9 cellular contexts compared by ENCODE assay signal in the genomic region with DNA sequence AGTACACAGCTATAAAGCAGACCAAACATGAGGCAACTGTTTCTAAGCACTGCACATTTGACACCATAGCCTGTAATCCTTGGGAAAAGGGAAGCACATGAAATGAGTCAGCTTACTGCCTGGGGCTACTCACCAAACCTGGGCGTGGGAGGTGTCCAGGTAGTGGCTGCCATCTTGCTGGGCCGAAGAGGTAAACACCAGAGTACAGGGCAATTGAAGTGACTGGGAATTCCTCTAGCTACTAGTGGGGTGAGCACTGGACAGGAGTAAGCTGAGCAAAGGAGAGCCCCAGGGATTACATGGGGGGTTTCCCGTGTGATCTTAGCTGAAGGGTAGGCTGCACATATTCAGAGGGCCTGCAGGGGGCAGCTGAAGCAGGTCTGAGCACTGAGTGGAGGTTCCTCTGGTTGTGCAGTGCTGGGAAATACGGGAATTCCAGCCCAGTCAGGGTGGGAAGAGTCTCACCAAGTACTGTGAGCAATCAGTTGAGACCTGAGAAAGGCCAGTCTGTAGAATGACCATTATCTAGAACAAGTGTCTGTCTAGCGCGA.
DNase-seq lines count a peak whose midpoint lies in the region; TF ChIP-seq lines count a peak whose summit lies in the region.
"Had no signal": no experiment of that assay in that cellular context is flagged by ENCODE, and none has a peak within 500 bp of the region (broad histone marks: within the 10 kb centered on the region; RNA-seq: fewer than 3 reads in every experiment).

No MANE protein-coding gene starts in this region.

- H3K4me1 ChIP-seq in testis, result no peaks in the 10 kb centered on the region
- H3K4me1 ChIP-seq in CD8-positive, alpha-beta memory T cell (ENCODE audit: insufficient read depth, low read length), result no peaks in the 10 kb centered on the region

- H3K4me3 Mint-ChIP-seq in T-helper 2 cell treated with Interferon-gamma antibody and Interleukin-4, amounts not matched to agents 5 μg/mL and 100 μg/mL, for 36 hours, result no peak overlapping the region
- peak overlapping the region in 1 of 7 donors; percentile 11 for H3K4me3 Mint-ChIP-seq in CD8-positive, alpha-beta memory T cell
- H3K4me3 Mint-ChIP-seq: stimulated activated naive CD8-positive, alpha-beta T cell treated with anti-CD3 and anti-CD28 coated beads, Interleukin-15, Interleukin-2, amounts not matched to agents 100 ng/mL and 50 ng/mL, for 24 hours had no signal

- no peaks in the 10 kb centered on the region for H3K36me3 ChIP-seq in testis (ENCODE audit: low read depth, missing control alignments)
- H3K36me3 ChIP-seq in CD8-positive, alpha-beta memory T cell (ENCODE audit: insufficient read depth, low read length), result no peaks in the 10 kb centered on the region

- DNase-seq in GM12864 (ENCODE audit: low read depth) (no peak), HFF-Myc (ENCODE audit: extremely low read depth, low read depth) (no peak), RPMI7951 (ENCODE audit: low read depth) (peak; percentile 66), iPS DF 19.7 (ENCODE audit: low read depth, low spot score) (peak; percentile 42), testis (no peak), nucleus accumbens (lab: John Stamatoyannopoulos, UW) (no peak)
- no peak for DNase-seq in T-helper 2 cell treated with Interferon-gamma antibody and Interleukin-4, amounts not matched to agents 5 μg/mL and 100 μg/mL, for 36 hours (ENCODE audit: low spot score)
- DNase-seq in CD8-positive, alpha-beta memory T cell, result no peak

- TF ChIP-seq POLR2A in testis (IDR thresholded peaks at IDR 0.05), result no peak

- no peaks in the 10 kb centered on the region for H3K9me3 ChIP-seq in testis
- no peaks in the 10 kb centered on the region for H3K9me3 ChIP-seq in CD8-positive, alpha-beta memory T cell (ENCODE audit: low read length)

- no peak overlapping the region for H3K27ac ChIP-seq in testis
- no peak overlapping the region for H3K27ac ChIP-seq in CD8-positive, alpha-beta memory T cell (ENCODE audit: low read depth, low read length)

- intact Hi-C loops in testis (cut with DNase I; ENCODE audit: low total_unique reads), result no loop called here

- H3K9me3 Mint-ChIP-seq in T-helper 2 cell treated with Interferon-gamma antibody and Interleukin-4, amounts not matched to agents 5 μg/mL and 100 μg/mL, for 36 hours, result no peaks in the 10 kb centered on the region
- H3K9me3 Mint-ChIP-seq in CD8-positive, alpha-beta memory T cell, result no peaks in the 10 kb centered on the region
- H3K9me3 Mint-ChIP-seq: stimulated activated naive CD8-positive, alpha-beta T cell treated with anti-CD3 and anti-CD28 coated beads, Interleukin-15, Interleukin-2, amounts not matched to agents 100 ng/mL and 50 ng/mL, for 24 hours had no signal

- H3K4me1 Mint-ChIP-seq in T-helper 2 cell treated with Interferon-gamma antibody and Interleukin-4, amounts not matched to agents 5 μg/mL and 100 μg/mL, for 36 hours (ENCODE audit: low read depth), result no peaks in the 10 kb centered on the region
- H3K4me1 Mint-ChIP-seq in CD8-positive, alpha-beta memory T cell, result no peaks in the 10 kb centered on the region

- H3K4me3 ChIP-seq in GM12864 (ENCODE audit: low read depth, low read length) (no peak overlapping the region), HFF-Myc (replicated peaks; ENCODE audit: low read depth, low read length) (no peak overlapping the region), testis (no peak overlapping the region)
- H3K4me3 ChIP-seq in CD8-positive, alpha-beta memory T cell (ENCODE audit: low read length), result no peak overlapping the region

- H3K27ac Mint-ChIP-seq in T-helper 2 cell treated with Interferon-gamma antibody and Interleukin-4, amounts not matched to agents 5 μg/mL and 100 μg/mL, for 36 hours, result no peak overlapping the region
- H3K27ac Mint-ChIP-seq in CD8-positive, alpha-beta memory T cell, result no peak overlapping the region
- H3K27ac Mint-ChIP-seq: stimulated activated naive CD8-positive, alpha-beta T cell treated with anti-CD3 and anti-CD28 coated beads, Interleukin-15, Interleukin-2, amounts not matched to agents 100 ng/mL and 50 ng/mL, for 24 hours had no signal

- WGBS in testis, 2 donors, result 78 to 94% methylated on average over 6 of the region's 6 CpGs

- H3K27me3 Mint-ChIP-seq in T-helper 2 cell treated with Interferon-gamma antibody and Interleukin-4, amounts not matched to agents 5 μg/mL and 100 μg/mL, for 36 hours (ENCODE audit: low read depth), result peaks cover 9% of the 10 kb centered on the region
- peaks cover 7 to 36% of the 10 kb centered on the region in 2 donors for H3K27me3 Mint-ChIP-seq in CD8-positive, alpha-beta memory T cell

- TF ChIP-seq CTCF in GM12864 (IDR thresholded peaks at IDR 0.05; ENCODE audit: low read depth, low read length, missing control alignments), result peak; percentile 85
- TF ChIP-seq CTCF in HFF-Myc (IDR thresholded peaks at IDR 0.05; ENCODE audit: low read depth, low read length, missing control alignments), result peak; percentile 52
- TF ChIP-seq CTCF in testis (IDR thresholded peaks at IDR 0.05), result no peak

- no peaks in the 10 kb centered on the region for H3K27me3 ChIP-seq in testis
- no peaks in the 10 kb centered on the region for H3K27me3 ChIP-seq in CD8-positive, alpha-beta memory T cell (ENCODE audit: insufficient read depth, low read length, poor library complexity, severe bottlenecking)

- CTCF ChIA-PET in CD8-positive, alpha-beta memory T cell (lab: Charles Lee), result no interaction called here

- POLR2A ChIA-PET in CD8-positive, alpha-beta memory T cell (lab: Charles Lee), result no interaction called here

- H3K36me3 Mint-ChIP-seq in T-helper 2 cell treated with Interferon-gamma antibody and Interleukin-4, amounts not matched to agents 5 μg/mL and 100 μg/mL, for 36 hours (ENCODE audit: low read depth), result no peaks in the 10 kb centered on the region
- H3K36me3 Mint-ChIP-seq in CD8-positive, alpha-beta memory T cell, result no peaks in the 10 kb centered on the region

Comparison
In these comparisons a context has a peak if more than half of its experiments do, and no peak if none do; other contexts are left out.
1. DNase-seq: peak in RPMI7951 (single experiment) and iPS DF 19.7 (single experiment); none in GM12864 (single experiment), HFF-Myc (single experiment), testis (single experiment), nucleus accumbens (0 of 56), T-helper 2 cell treated with Interferon-gamma antibody and Interleukin-4, amounts not matched to agents 5 μg/mL and 100 μg/mL, for 36 hours (single experiment) and CD8-positive, alpha-beta memory T cell (0 of 5).
2. CTCF ChIP-seq: peak in GM12864 (single experiment) and HFF-Myc (single experiment); none in testis (0 of 3).